Comparison of ENCODE assay signal across 25 cellular contexts in genomic region chr18:2108581-2108980, GRCh38.
A peak's percentile ranks its signal among the peaks of the same experiment; 100 is the strongest.
DNase-seq lines count a peak whose midpoint lies in the region; ATAC-seq, FAIRE-seq and TF ChIP-seq lines count a peak whose summit lies in the region.
"Had no signal": no experiment of that assay in that cellular context is flagged by ENCODE, and none has a peak within 500 bp of the region (broad histone marks: within the 10 kb centered on the region; RNA-seq: fewer than 3 reads in every experiment).

No MANE protein-coding gene starts in this region.

- no peaks in the 10 kb centered on the region for H3K27me3 ChIP-seq in kidney epithelial cell (ENCODE audit: control insufficient read depth, insufficient read depth, low read length)
- no peaks in the 10 kb centered on the region for H3K27me3 ChIP-seq in ovary
- no peaks in the 10 kb centered on the region for H3K27me3 ChIP-seq in HepG2 (ENCODE audit: control insufficient read depth in 1 of 2, insufficient read depth in 2 of 2, low read length in 2 of 2)

- POLR2A ChIA-PET in HepG2 (lab: Yijun Ruan, JAX): no interaction called here

- in situ Hi-C loops in HepG2 (cut with HindIII; ENCODE audit: extremely low pct_ligation_motif_present, low pct_unique_long_range_greater_than_20kb): loop anchor here (10.0 kb wide), 1 partner anchor 426 kb away; no protein-coding TSS in a partner anchor

- ATAC-seq in HepG2: no peak
- ATAC-seq: A549; activated CD8-positive, alpha-beta T cell treated with anti-CD3 and anti-CD28 coated beads, Interleukin-2, amount 10 ng/mL, durations not matched to agents 7 days and 5 days; activated T-cell treated with anti-CD3 and anti-CD28 coated beads, Interleukin-2, amount 50 U/mL, for 4 hours; SK-N-SH treated with all-trans-retinoic acid at 6 μM for 48 hours had no signal

- BruUV-seq in HepG2 (replicated peaks; lab: Mats Ljungman, UMichigan): no TSS peak

- H3K9ac ChIP-seq in HepG2 (ENCODE audit: insufficient read depth, low read depth, low read length): no peak overlapping the region

- no peak overlapping the region for H3K27ac ChIP-seq in ovary
- no peak overlapping the region for H3K27ac ChIP-seq in HepG2 (ENCODE audit: extremely low read length, insufficient read depth, low read length)
- H3K27ac ChIP-seq: A549, C4-2B, dorsolateral prefrontal cortex, RWPE1 had no signal

- FAIRE-seq in HepG2 (lab: Jason Lieb, UNC): no peak
- FAIRE-seq: A549, islet of Langerhans had no signal

- intact Hi-C loops in ovary (cut with DNase I) (no loop called here), HepG2 (cut with micrococcal nuclease; ENCODE audit: unreplicated experiment) (no loop called here)

- CTCF ChIA-PET in HepG2 (lab: Yijun Ruan, JAX; ENCODE audit: low intra/inter-chr PET ratio, low total read pairs): no interaction called here

- TF ChIP-seq POLR2A in ovary (IDR thresholded peaks at IDR 0.05) (no peak), HepG2 (IDR thresholded peaks at IDR 0.05; ENCODE audit: insufficient read depth in 1 of 2, low read depth in 2 of 2, low read length in 2 of 2) (no peak)

- H3K79me2 ChIP-seq in HepG2 (ENCODE audit: insufficient read depth, low read length): no peaks in the 10 kb centered on the region

- TF ChIP-seq EP300 in ovary (IDR thresholded peaks at IDR 0.05): no peak
- no peak for TF ChIP-seq EP300 in HepG2 (IDR thresholded peaks at IDR 0.05; ENCODE audit: low read depth in 2 of 2, low read length in 2 of 2)
- TF ChIP-seq EP300 in HepG2 (CRISPR knock-in tag; IDR thresholded peaks at IDR 0.05; ENCODE audit: borderline replicate concordance): no peak

- peak; percentile 22 for DNase-seq in AG08396 (ENCODE audit: low spot score)
- peak; percentile 29 for DNase-seq in HS-5 (ENCODE audit: low read depth)
- peak; percentile 83 for DNase-seq in astrocyte of the hippocampus (ENCODE audit: low read depth, low spot score)
- DNase-seq in kidney epithelial cell (ENCODE audit: low read depth): peak; percentile 32
- DNase-seq in SIG-M5 (lab: John Stamatoyannopoulos, UW): no peak
- DNase-seq in ovary: no peak
- DNase-seq in HepG2 (ENCODE audit: low spot score): no peak
- DNase-seq in activated T-cell treated with anti-CD3 and anti-CD28 coated beads for 4 hours: no peak
- DNase-seq: activated CD8-positive, alpha-beta T cell treated with anti-CD3 and anti-CD28 coated beads, Interleukin-2, amount 10 ng/mL, durations not matched to agents 7 days and 5 days; activated naive CD4-positive, alpha-beta T cell; activated T-cell treated with anti-CD3 and anti-CD28 coated beads, Interleukin-2, amount 50 U/mL, for 4 hours; caudate nucleus; dorsolateral prefrontal cortex; foreskin melanocyte; GOT3; hippocampal formation; naive B cell; NCI-H2171; NCI-H526; retina had no signal

- H3K36me3 ChIP-seq in kidney epithelial cell (ENCODE audit: control insufficient read depth, insufficient read depth, low read length) (no peaks in the 10 kb centered on the region), ovary (no peaks in the 10 kb centered on the region), HepG2 (replicated peaks in 1 of 2; ENCODE audit: control insufficient read depth in 1 of 2, insufficient read depth in 2 of 2, low read length in 2 of 2) (no peaks in the 10 kb centered on the region)

- H3K4me3 ChIP-seq in kidney epithelial cell (ENCODE audit: low read depth, low read length): no peak overlapping the region
- no peak overlapping the region for H3K4me3 ChIP-seq in ovary
- no peak overlapping the region for H3K4me3 ChIP-seq in HepG2 (replicated peaks in 1 of 3; ENCODE audit: insufficient read depth in 1 of 3, low read depth in 2 of 3, low read length in 3 of 3)
- H3K4me3 ChIP-seq: A549, dorsolateral prefrontal cortex had no signal

- H2AFZ ChIP-seq in HepG2 (ENCODE audit: low read length): no peak overlapping the region

- no peak for TF ChIP-seq RAD21 in HepG2 (CRISPR knock-in tag; IDR thresholded peaks at IDR 0.05)

- TF ChIP-seq CTCF in kidney epithelial cell (IDR thresholded peaks at IDR 0.05; ENCODE audit: insufficient read depth, low read length, poor library complexity, severe bottlenecking): no peak
- TF ChIP-seq CTCF in ovary (IDR thresholded peaks at IDR 0.05): no peak
- no peak for TF ChIP-seq CTCF in HepG2 (CRISPR knock-in tag; IDR thresholded peaks at IDR 0.05)

- H4K20me1 ChIP-seq in HepG2 (ENCODE audit: insufficient read depth, low read length): no peaks in the 10 kb centered on the region

- no peaks in the 10 kb centered on the region for H3K4me1 ChIP-seq in ovary (ENCODE audit: insufficient read depth)
- H3K4me1 ChIP-seq in HepG2 (ENCODE audit: insufficient read depth, low read length): no peaks in the 10 kb centered on the region
- H3K4me1 ChIP-seq: A549 had no signal

- no peak overlapping the region for H3K4me2 ChIP-seq in HepG2 (ENCODE audit: low read depth, low read length)
- H3K4me2 ChIP-seq: A549 had no signal

- WGBS in ovary, 3 donors: 58 to 74% (median 67%) methylated on average over 5 of the region's 5 CpGs
- 28% methylated on average over 5 of the region's 5 CpGs for WGBS in HepG2 (ENCODE audit: low lambda C conversion rate)

- H3K9me3 ChIP-seq in ovary (no peaks in the 10 kb centered on the region), HepG2 (ENCODE audit: low read length) (no peaks in the 10 kb centered on the region)
- H3K9me3 ChIP-seq: A549 had no signal

TF ChIP-seq in HepG2, 621 proteins besides CTCF, POLR2A, EP300 and RAD21:
- TF ChIP-seq TEAD2 (CRISPR knock-in tag; IDR thresholded peaks at IDR 0.05) (no peak), ZNF766 (CRISPR knock-in tag; IDR thresholded peaks at IDR 0.05; ENCODE audit: borderline replicate concordance) (no peak), ZNF24 (IDR thresholded peaks at IDR 0.05) (no peak), NR0B2 (CRISPR knock-in tag; IDR thresholded peaks at IDR 0.05) (no peak), HOXA3 (CRISPR knock-in tag; IDR thresholded peaks at IDR 0.05) (no peak)
- TF ChIP-seq, protein P1, sequence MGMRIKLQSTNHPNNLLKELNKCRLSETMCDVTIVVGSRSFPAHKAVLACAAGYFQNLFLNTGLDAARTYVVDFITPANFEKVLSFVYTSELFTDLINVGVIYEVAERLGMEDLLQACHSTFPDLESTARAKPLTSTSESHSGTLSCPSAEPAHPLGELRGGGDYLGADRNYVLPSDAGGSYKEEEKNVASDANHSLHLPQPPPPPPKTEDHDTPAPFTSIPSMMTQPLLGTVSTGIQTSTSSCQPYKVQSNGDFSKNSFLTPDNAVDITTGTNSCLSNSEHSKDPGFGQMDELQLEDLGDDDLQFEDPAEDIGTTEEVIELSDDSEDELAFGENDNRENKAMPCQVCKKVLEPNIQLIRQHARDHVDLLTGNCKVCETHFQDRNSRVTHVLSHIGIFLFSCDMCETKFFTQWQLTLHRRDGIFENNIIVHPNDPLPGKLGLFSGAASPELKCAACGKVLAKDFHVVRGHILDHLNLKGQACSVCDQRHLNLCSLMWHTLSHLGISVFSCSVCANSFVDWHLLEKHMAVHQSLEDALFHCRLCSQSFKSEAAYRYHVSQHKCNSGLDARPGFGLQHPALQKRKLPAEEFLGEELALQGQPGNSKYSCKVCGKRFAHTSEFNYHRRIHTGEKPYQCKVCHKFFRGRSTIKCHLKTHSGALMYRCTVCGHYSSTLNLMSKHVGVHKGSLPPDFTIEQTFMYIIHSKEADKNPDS (CRISPR knock-in tag; IDR thresholded peaks at IDR 0.05): no peak

Comparison
In these comparisons a context has a peak if more than half of its experiments do, and no peak if none do; other contexts are left out.
1. DNase-seq: peak in AG08396 (single experiment), HS-5 (single experiment), astrocyte of the hippocampus (single experiment) and kidney epithelial cell (single experiment); none in SIG-M5 (single experiment), ovary (0 of 5), HepG2 (single experiment) and activated T-cell treated with anti-CD3 and anti-CD28 coated beads for 4 hours (single experiment).